26 cellular contexts compared by ENCODE assay signal in genomic region chr17:17157041-17157440, GRCh38. TPM values are rescaled to one million over a fixed set of nuclear protein-coding genes. Genes with fewer than 3 reads are reported as not detected.
A peak's percentile ranks its signal among the peaks of the same experiment; 100 is the strongest.
DNase-seq lines count a peak whose midpoint lies in the region; ATAC-seq, FAIRE-seq and TF ChIP-seq lines count a peak whose summit lies in the region.
"Had no signal": no experiment of that assay in that cellular context is flagged by ENCODE, and none has a peak within 500 bp of the region (broad histone marks: within the 10 kb centered on the region; RNA-seq: fewer than 3 reads in every experiment).

No MANE protein-coding gene starts in this region.

- TF ChIP-seq CTCF in MCF 10A (IDR thresholded peaks at IDR 0.05; ENCODE audit: unreplicated experiment) (no peak), breast epithelium (IDR thresholded peaks at IDR 0.05) (no peak), astrocyte (IDR thresholded peaks at IDR 0.05; ENCODE audit: insufficient read depth, low read depth, low read length) (no peak), keratinocyte (optimal IDR thresholded peaks at IDR 0.05 in 1 of 3, IDR thresholded peaks at IDR 0.05 in 1 of 3, conservative IDR thresholded peaks at IDR 0.05 in 1 of 3; ENCODE audit: extremely low read depth in 1 of 3, insufficient read depth in 2 of 3, low read length in 3 of 3) (no peak), testis (IDR thresholded peaks at IDR 0.05) (no peak), tibial artery (IDR thresholded peaks at IDR 0.05) (no peak)

- H3K27me3 Mint-ChIP-seq in MCF 10A (ENCODE audit: insufficient read depth, unreplicated experiment) (no peaks in the 10 kb centered on the region), astrocyte (ENCODE audit: low read depth, unreplicated experiment) (no peaks in the 10 kb centered on the region)
- H3K27me3 Mint-ChIP-seq: activated CD4-positive, alpha-beta memory T cell treated with anti-CD3 and anti-CD28 coated beads, Interleukin-2, amount 10 ng/mL, durations not matched to agents 7 days and 5 days; naive B cell had no signal

- H3K4me3 Mint-ChIP-seq in MCF 10A (ENCODE audit: unreplicated experiment) = no peak overlapping the region
- no peak overlapping the region for H3K4me3 Mint-ChIP-seq in astrocyte (ENCODE audit: unreplicated experiment)
- H3K4me3 Mint-ChIP-seq: activated CD4-positive, alpha-beta memory T cell treated with anti-CD3 and anti-CD28 coated beads, Interleukin-2, amount 10 ng/mL, durations not matched to agents 7 days and 5 days; endodermal cell; WTC11 had no signal

- ATAC-seq in GM18861 (IDR thresholded peaks at IDR 0.05; ENCODE audit: unreplicated experiment) = no peak
- ATAC-seq: HCT116, left cardiac atrium, right cardiac atrium, WTC11 had no signal

- peak overlapping the region; percentile 59 for H3K27ac Mint-ChIP-seq in MCF 10A (ENCODE audit: low read depth, unreplicated experiment)
- H3K27ac Mint-ChIP-seq in astrocyte (ENCODE audit: unreplicated experiment) = no peak overlapping the region
- H3K27ac Mint-ChIP-seq: activated CD4-positive, alpha-beta memory T cell treated with anti-CD3 and anti-CD28 coated beads, Interleukin-2, amount 10 ng/mL, durations not matched to agents 7 days and 5 days; endodermal cell; WTC11 had no signal

- BruUV-seq in MCF 10A (replicated peaks; lab: Mats Ljungman, UMichigan) = no TSS peak

- H3K9me3 ChIP-seq in breast epithelium = no peaks in the 10 kb centered on the region
- no peaks in the 10 kb centered on the region for H3K9me3 ChIP-seq in astrocyte (ENCODE audit: insufficient read depth, low read depth, low read length)
- H3K9me3 ChIP-seq in keratinocyte (ENCODE audit: control insufficient read depth, low read depth, low read length) = no peaks in the 10 kb centered on the region
- no peaks in the 10 kb centered on the region for H3K9me3 ChIP-seq in testis
- no peaks in the 10 kb centered on the region for H3K9me3 ChIP-seq in tibial artery
- H3K9me3 ChIP-seq: colonic mucosa, stomach had no signal

- no peak for DNase-seq in MCF 10A (ENCODE audit: unreplicated experiment)
- no peak for DNase-seq in breast epithelium (ENCODE audit: low spot score in 2 of 2)
- no peak for DNase-seq in astrocyte (ENCODE audit: low read depth)
- DNase-seq in keratinocyte (ENCODE audit: low read depth, low spot score) = no peak
- no peak for DNase-seq in testis
- DNase-seq in tibial artery = no peak
- no peak for DNase-seq in HT-29 (ENCODE audit: low spot score)
- DNase-seq: activated CD4-positive, alpha-beta memory T cell treated with anti-CD3 and anti-CD28 coated beads, Interleukin-2, amount 10 ng/mL, durations not matched to agents 7 days and 5 days; activated gamma-delta T cell treated with Interleukin-2 at 50 U/mL for 16 hours; colonic mucosa; DMS153; endodermal cell; GF-D8; head of caudate nucleus; KBM-7; left cardiac atrium; naive B cell; NCI-H526 treated with DMSO at 0.1 percent for 48 hours; stomach; trophoblast cell had no signal

- H3K27me3 ChIP-seq in breast epithelium = no peaks in the 10 kb centered on the region
- H3K27me3 ChIP-seq in astrocyte (ENCODE audit: insufficient read depth, low read length) = no peaks in the 10 kb centered on the region
- H3K27me3 ChIP-seq in keratinocyte (ENCODE audit: control insufficient read depth, extremely low read depth, insufficient read depth, low read length) = no peaks in the 10 kb centered on the region
- H3K27me3 ChIP-seq in testis = no peaks in the 10 kb centered on the region
- H3K27me3 ChIP-seq in tibial artery = no peaks in the 10 kb centered on the region
- H3K27me3 ChIP-seq: colonic mucosa, stomach had no signal

- H3K9me3 Mint-ChIP-seq in MCF 10A (ENCODE audit: unreplicated experiment) (no peaks in the 10 kb centered on the region), astrocyte (ENCODE audit: unreplicated experiment) (no peaks in the 10 kb centered on the region)
- H3K9me3 Mint-ChIP-seq: activated CD4-positive, alpha-beta memory T cell treated with anti-CD3 and anti-CD28 coated beads, Interleukin-2, amount 10 ng/mL, durations not matched to agents 7 days and 5 days; endodermal cell; naive B cell; WTC11 had no signal

- no peak overlapping the region for H3K4me3 ChIP-seq in breast epithelium
- no peak overlapping the region for H3K4me3 ChIP-seq in astrocyte (ENCODE audit: insufficient read depth, low read depth, low read length)
- no peak overlapping the region for H3K4me3 ChIP-seq in keratinocyte (ENCODE audit: control insufficient read depth in 2 of 3, extremely low read depth in 1 of 3, insufficient read depth in 2 of 3, low read depth in 1 of 3, low read length in 3 of 3)
- no peak overlapping the region for H3K4me3 ChIP-seq in testis
- H3K4me3 ChIP-seq in tibial artery = no peak overlapping the region
- H3K4me3 ChIP-seq: colonic mucosa, SK-N-MC, stomach had no signal

- no peak overlapping the region for H3K27ac ChIP-seq in breast epithelium
- H3K27ac ChIP-seq in astrocyte (ENCODE audit: low read depth, low read length) = peak overlapping the region; percentile 73
- peak overlapping the region; percentile 53 for H3K27ac ChIP-seq in keratinocyte (ENCODE audit: control insufficient read depth, insufficient read depth, low read length)
- no peak overlapping the region for H3K27ac ChIP-seq in testis
- H3K27ac ChIP-seq in tibial artery = no peak overlapping the region
- H3K27ac ChIP-seq: C4-2B, colonic mucosa, SK-N-MC, stomach had no signal

- H3K79me2 ChIP-seq in astrocyte (ENCODE audit: insufficient read depth, low read length) (peaks cover 24% of the 10 kb centered on the region), keratinocyte (ENCODE audit: control insufficient read depth, insufficient read depth, low read length) (peaks cover 2% of the 10 kb centered on the region)

- dilution Hi-C loops in keratinocyte (cut with MboI; ENCODE audit: extremely low pct_ligation_motif_present, low sequenced_read_pairs) = no loop called here

- WGBS in testis, 2 donors = 82 to 92% methylated on average over 6 of the region's 6 CpGs

- H3K9ac ChIP-seq in astrocyte (ENCODE audit: low read length) (peak overlapping the region; percentile 45), keratinocyte (ENCODE audit: control insufficient read depth, extremely low read depth, insufficient read depth, low read length) (peak overlapping the region; percentile 45)

- CTCF ChIA-PET in MCF 10A (lab: Yijun Ruan, JAX) = interaction anchor here (1.3 kb wide), 1 partner anchor 11 kb away, joined by 3 read pairs; no protein-coding TSS in a partner anchor

- peaks cover 7% of the 10 kb centered on the region for H3K9me1 ChIP-seq in keratinocyte (ENCODE audit: control insufficient read depth, extremely low read depth, insufficient read depth, low read length)

- no peaks in the 10 kb centered on the region for H3K36me3 ChIP-seq in breast epithelium
- H3K36me3 ChIP-seq in astrocyte (ENCODE audit: insufficient read depth, low read length) = peaks cover 45% of the 10 kb centered on the region
- peaks cover 59% of the 10 kb centered on the region in 2 experiments for H3K36me3 ChIP-seq in keratinocyte (ENCODE audit: control insufficient read depth in 2 of 2, extremely low read depth in 1 of 2, insufficient read depth in 2 of 2, low read length in 2 of 2)
- H3K36me3 ChIP-seq in testis (ENCODE audit: low read depth, missing control alignments) = peaks cover 9% of the 10 kb centered on the region
- H3K36me3 ChIP-seq in tibial artery = peaks cover 90 to 97% (median 97%) of the 10 kb centered on the region in 3 donors

- H4K20me1 ChIP-seq in astrocyte (ENCODE audit: insufficient read depth, low read length) (peaks cover 50% of the 10 kb centered on the region), keratinocyte (ENCODE audit: control insufficient read depth, extremely low read depth, insufficient read depth, low read length) (peaks cover 6% of the 10 kb centered on the region)

- no peak overlapping the region for H2AFZ ChIP-seq in astrocyte (ENCODE audit: low read depth, low read length)
- H2AFZ ChIP-seq in keratinocyte (ENCODE audit: control insufficient read depth, low read length) = no peak overlapping the region

- no peaks in the 10 kb centered on the region for H3K4me1 ChIP-seq in breast epithelium
- peaks cover 29% of the 10 kb centered on the region for H3K4me1 ChIP-seq in astrocyte (ENCODE audit: insufficient read depth, low read length)
- H3K4me1 ChIP-seq in keratinocyte (ENCODE audit: control insufficient read depth, extremely low read depth, insufficient read depth, low read length) = peaks cover 37% of the 10 kb centered on the region
- peaks cover 4% of the 10 kb centered on the region for H3K4me1 ChIP-seq in testis
- H3K4me1 ChIP-seq in tibial artery = peaks cover 0 to 14% (median 7%) of the 10 kb centered on the region in 4 donors
- H3K4me1 ChIP-seq: colonic mucosa had no signal

- peak overlapping the region; percentile 58 for H3K4me2 ChIP-seq in astrocyte (ENCODE audit: low read length)
- no peak overlapping the region for H3K4me2 ChIP-seq in keratinocyte (ENCODE audit: control insufficient read depth, extremely low read depth, insufficient read depth, low read depth, low read length)

- H3K4me1 Mint-ChIP-seq in MCF 10A (ENCODE audit: insufficient read depth, unreplicated experiment) (peaks cover 20% of the 10 kb centered on the region), astrocyte (ENCODE audit: low read depth, unreplicated experiment) (peaks cover 13% of the 10 kb centered on the region)
- H3K4me1 Mint-ChIP-seq: endodermal cell, WTC11 had no signal

- H3K36me3 Mint-ChIP-seq in MCF 10A (ENCODE audit: insufficient read depth, unreplicated experiment) (peaks cover 47% of the 10 kb centered on the region), astrocyte (ENCODE audit: low read depth, unreplicated experiment) (peaks cover 35% of the 10 kb centered on the region)

- intact Hi-C loops in MCF 10A (cut with micrococcal nuclease) = loop anchor here (10.0 kb wide), 1 partner anchor 152 kb away; no protein-coding TSS in a partner anchor
- intact Hi-C loops in breast epithelium (cut with DNase I; ENCODE audit: low total_unique reads) = no loop called here
- intact Hi-C loops in testis (cut with DNase I; ENCODE audit: low total_unique reads) = no loop called here
- intact Hi-C loops in tibial artery (cut with DNase I; ENCODE audit: low total_unique reads) = no loop called here

- FAIRE-seq in astrocyte (lab: Jason Lieb, UNC) (no peak), keratinocyte (lab: Jason Lieb, UNC) (no peak)

- no peak for TF ChIP-seq POLR2A in breast epithelium (IDR thresholded peaks at IDR 0.05)
- TF ChIP-seq POLR2A in testis (IDR thresholded peaks at IDR 0.05) = no peak

- POLR2A ChIA-PET in MCF 10A (lab: Yijun Ruan, JAX) = no interaction called here

RNA-seq across cellular contexts. Expression of gene PLD6, which starts 49.1 kb away (rescaled TPM):
- total RNA-seq in MCF 10A (2022) (5.5 and 9.2 TPM in 2 replicates), breast epithelium (1 to 10 TPM; 2.9 to 4.0 (median 3.8) TPM), astrocyte (0.31 and 0.64 TPM in 2 replicates), testis (10 to 100 TPM; 39.9 to 44.2 TPM)
- polyA plus RNA-seq in keratinocyte (0.99 to 1.6 TPM (median 1.2 TPM) in 3 replicates), testis (ENCODE audit: insufficient read depth, low read depth, low replicate concordance) (41.5 TPM)
- polyA plus RNA-seq in keratinocyte (2011; ENCODE audit: low read depth) = 0.27 TPM
- polyA plus RNA-seq in keratinocyte (2011; cell fraction: cytosol; rRNA removed) = 0.98 and 1.1 TPM in 2 replicates
- 1.5 and 1.7 TPM in 2 replicates for polyA plus RNA-seq in keratinocyte (2011; cell fraction: nucleus; rRNA removed)
- 1.2 and 2.7 TPM in 2 replicates for polyA plus RNA-seq in keratinocyte (2012; ENCODE audit: low replicate concordance)
- polyA minus RNA-seq in keratinocyte = 0.59 to 1.6 TPM (median 0.82 TPM) in 3 replicates
- 0.77 TPM for polyA minus RNA-seq in keratinocyte (2011; cell fraction: cytosol; rRNA and poly(A)+ RNA removed)
- 0.70 and 0.74 TPM in 2 replicates for polyA minus RNA-seq in keratinocyte (2011; cell fraction: nucleus; rRNA and poly(A)+ RNA removed)
- 3.5 and 3.9 TPM in 2 replicates for total RNA-seq in HT-29 (2014; rRNA removed; shearing (Covaris generic))

Comparison
In these comparisons a context has a peak if more than half of its experiments do, and no peak if none do; other contexts are left out.
1. H3K27ac ChIP-seq: peak in astrocyte (single experiment) and keratinocyte (single experiment); none in breast epithelium (0 of 2), testis (0 of 2) and tibial artery (0 of 2).